Comparison of ENCODE assay signal across 4 cellular contexts in the genomic region with DNA sequence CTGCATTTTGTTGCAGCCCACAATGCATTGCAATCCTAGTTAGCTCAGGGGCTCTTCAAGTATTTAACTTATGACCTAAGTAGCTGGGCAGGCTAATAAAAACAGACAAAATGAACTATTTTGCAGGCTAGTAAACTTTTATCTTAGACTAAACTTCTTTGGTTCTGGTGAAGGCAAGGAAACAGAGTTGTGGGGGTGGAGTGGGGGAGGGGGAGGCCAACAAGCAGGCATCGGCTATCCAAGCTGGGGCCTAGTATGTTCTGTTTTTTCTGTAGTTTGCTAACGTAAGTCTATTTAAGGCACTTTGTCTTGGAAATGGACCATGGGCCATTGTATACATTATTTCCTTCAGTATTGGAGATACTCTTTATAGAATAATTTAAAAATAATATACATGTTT. TPM values are rescaled to one million over a fixed set of nuclear protein-coding genes. Genes with fewer than 3 reads are reported as not detected.
"Had no signal": no experiment of that assay in that cellular context is flagged by ENCODE, and none has a peak within 500 bp of the region (broad histone marks: within the 10 kb centered on the region; RNA-seq: fewer than 3 reads in every experiment).

No MANE protein-coding gene starts in this region.

RNA-seq across cellular contexts. Expression of a gene that starts 31.5 kb away (rescaled TPM):
- total RNA-seq: LHCN-M2, M059J, MCF 10A, NCI-H460 had no signal
